In genomic region chr5:111787006-111787405, GRCh38 we compare ENCODE assay signal across 15 cellular contexts.
"Had no signal": no experiment of that assay in that cellular context is flagged by ENCODE, and none has a peak within 500 bp of the region (broad histone marks: within the 10 kb centered on the region; RNA-seq: fewer than 3 reads in every experiment).

No MANE protein-coding gene starts in this region.

- H3K4me3 ChIP-seq: dorsolateral prefrontal cortex, left ventricle myocardium inferior, ovary, right atrium auricular region, suprapubic skin, thyroid gland had no signal

- H3K27ac ChIP-seq: dorsolateral prefrontal cortex, left ventricle myocardium inferior, ovary, right atrium auricular region, suprapubic skin, thyroid gland had no signal

- ATAC-seq: esophagus mucosa; left cardiac atrium; naive thymus-derived CD8-positive, alpha-beta T cell had no signal

- H3K27me3 ChIP-seq: ovary, right atrium auricular region, suprapubic skin, thyroid gland had no signal

- H3K36me3 ChIP-seq: left ventricle myocardium inferior, ovary, right atrium auricular region, suprapubic skin, thyroid gland had no signal

- H3K4me1 ChIP-seq: left ventricle myocardium inferior, right atrium auricular region, suprapubic skin, thyroid gland had no signal

- DNase-seq: cortex of kidney; dorsolateral prefrontal cortex; effector memory CD4-positive, alpha-beta T cell; islet precursor cell; left cardiac atrium; left ventricle myocardium inferior; naive thymus-derived CD8-positive, alpha-beta T cell; ovary; small intestine; stimulated activated CD4-positive, alpha-beta T cell treated with anti-CD3 and anti-CD28 coated beads, Interleukin-2, amount 100 ng/mL, for 48 hours; stimulated activated naive CD4-positive, alpha-beta T cell treated with Interleukin-2 at 50 U/mL for 16 hours; thyroid gland had no signal

- H3K9me3 ChIP-seq: left ventricle myocardium inferior, ovary, right atrium auricular region, suprapubic skin, thyroid gland had no signal
